ENCODE assay signal across 9 cellular contexts in the genomic region with DNA sequence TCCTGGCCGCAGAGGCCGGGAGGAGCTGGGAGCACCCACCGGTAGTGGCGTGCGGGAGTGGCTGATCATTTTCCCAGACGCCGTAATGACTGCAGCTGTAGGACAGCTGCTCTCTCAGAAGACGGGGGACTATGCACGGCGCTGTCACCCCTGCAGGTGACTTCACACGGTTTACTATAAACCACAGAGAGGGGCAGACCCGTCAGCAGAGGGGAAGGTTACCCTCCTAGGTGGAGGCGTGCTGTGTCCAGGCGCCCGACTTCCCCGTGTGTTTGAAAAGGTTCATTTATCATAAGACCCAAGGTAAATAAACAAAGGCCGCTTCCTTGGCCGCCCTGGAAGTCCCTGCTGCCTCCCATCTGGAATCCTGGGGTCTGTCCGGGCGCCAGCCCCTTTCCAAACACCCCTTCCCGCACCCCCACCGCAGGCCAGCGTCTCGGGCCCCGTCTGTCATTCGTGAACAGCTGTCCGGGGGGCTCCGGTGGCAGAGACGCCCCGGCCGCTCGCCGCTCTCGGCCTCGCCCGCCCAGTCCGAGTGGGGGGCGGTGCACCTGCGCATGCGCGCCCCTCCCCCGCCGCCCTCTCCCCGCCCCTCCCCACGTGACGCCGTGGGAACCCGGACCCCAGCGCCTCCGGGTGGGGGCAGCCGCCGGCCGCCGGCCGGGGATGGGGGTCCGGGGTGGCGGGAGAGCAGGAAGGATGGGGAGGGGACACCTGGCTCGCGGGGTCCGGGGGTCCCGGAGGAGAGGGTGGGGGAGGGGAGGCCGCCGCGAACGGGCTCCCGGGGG. TPM values are rescaled to one million over a fixed set of nuclear protein-coding genes. Genes with fewer than 3 reads are reported as not detected.
DNase-seq lines count a peak whose midpoint lies in the region; ATAC-seq and TF ChIP-seq lines count a peak whose summit lies in the region.
"Had no signal": no experiment of that assay in that cellular context is flagged by ENCODE, and none has a peak within 500 bp of the region (broad histone marks: within the 10 kb centered on the region; RNA-seq: fewer than 3 reads in every experiment).

No MANE protein-coding gene starts in this region.

- H3K4me1 Mint-ChIP-seq in Caco-2 (ENCODE audit: low read depth, unreplicated experiment): no peaks in the 10 kb centered on the region
- H3K4me1 Mint-ChIP-seq in naive thymus-derived CD4-positive, alpha-beta T cell: peaks cover 0 to 9% (median 5%) of the 10 kb centered on the region in 7 donors

- H3K27ac Mint-ChIP-seq in Caco-2 (ENCODE audit: unreplicated experiment): no peak overlapping the region
- peak overlapping the region in 2 of 9 donors; percentile 24 to 72 for H3K27ac Mint-ChIP-seq in naive thymus-derived CD4-positive, alpha-beta T cell

- BruUV-seq in Caco-2 (replicated peaks; lab: Mats Ljungman, UMichigan): no TSS peak

- POLR2A ChIA-PET in Caco-2 (lab: Charles Lee): no interaction called here
- POLR2A ChIA-PET in naive thymus-derived CD4-positive, alpha-beta T cell (lab: Charles Lee): interaction anchor here (0.5 kb wide), 1 partner anchor 152 kb away, joined by 3 read pairs; no protein-coding TSS in a partner anchor

- H3K4me3 ChIP-seq in Caco-2 (ENCODE audit: low read depth, low read length) (peak overlapping the region; percentile 70), fibroblast of villous mesenchyme (ENCODE audit: low read depth, low read length) (peak overlapping the region; percentile 73)
- H3K4me3 ChIP-seq in naive thymus-derived CD4-positive, alpha-beta T cell (ENCODE audit: low read length): no peak overlapping the region

- no peaks in the 10 kb centered on the region for H3K9me3 ChIP-seq in Caco-2
- no peaks in the 10 kb centered on the region for H3K9me3 ChIP-seq in naive thymus-derived CD4-positive, alpha-beta T cell (ENCODE audit: control insufficient read depth in 2 of 3, low read length in 3 of 3)
- H3K9me3 ChIP-seq: neutrophil had no signal

- H3K36me3 Mint-ChIP-seq in Caco-2 (ENCODE audit: insufficient read depth, unreplicated experiment): no peaks in the 10 kb centered on the region
- H3K36me3 Mint-ChIP-seq in naive thymus-derived CD4-positive, alpha-beta T cell: no peaks in the 10 kb centered on the region

- intact Hi-C loops in Caco-2 (cut with micrococcal nuclease; ENCODE audit: unreplicated experiment): no loop called here
- intact Hi-C loops in naive thymus-derived CD4-positive, alpha-beta T cell (cut with micrococcal nuclease): no loop called here

- no peaks in the 10 kb centered on the region for H3K27me3 ChIP-seq in Caco-2 (replicated peaks; ENCODE audit: control insufficient read depth, insufficient read depth, low read length)
- peaks cover 0 to 6% of the 10 kb centered on the region in 2 donors for H3K27me3 ChIP-seq in naive thymus-derived CD4-positive, alpha-beta T cell (ENCODE audit: control insufficient read depth in 2 of 2, insufficient read depth in 2 of 2, low read length in 2 of 2)

- no peaks in the 10 kb centered on the region for H3K4me1 ChIP-seq in Caco-2
- H3K4me1 ChIP-seq in naive thymus-derived CD4-positive, alpha-beta T cell (ENCODE audit: control insufficient read depth in 2 of 2, insufficient read depth in 2 of 2, low read length in 2 of 2): no peaks in the 10 kb centered on the region

- TF ChIP-seq CTCF in Caco-2 (IDR thresholded peaks at IDR 0.05; ENCODE audit: insufficient read depth in 1 of 2, low read depth in 1 of 2, low read length in 1 of 2, severe bottlenecking in 1 of 2, unreplicated experiment in 1 of 2) (no peak), fibroblast of villous mesenchyme (IDR thresholded peaks at IDR 0.05; ENCODE audit: insufficient read depth, low read depth, low read length) (no peak)

- no peaks in the 10 kb centered on the region for H3K9me3 Mint-ChIP-seq in Caco-2 (ENCODE audit: unreplicated experiment)
- peaks cover 0 to 4% (median 0%) of the 10 kb centered on the region in 11 donors for H3K9me3 Mint-ChIP-seq in naive thymus-derived CD4-positive, alpha-beta T cell

- H3K27me3 Mint-ChIP-seq in Caco-2 (ENCODE audit: insufficient read depth, unreplicated experiment): no peaks in the 10 kb centered on the region
- H3K27me3 Mint-ChIP-seq in naive thymus-derived CD4-positive, alpha-beta T cell: peaks cover 7 to 23% (median 14%) of the 10 kb centered on the region in 5 donors

- no peak overlapping the region for H3K27ac ChIP-seq in naive thymus-derived CD4-positive, alpha-beta T cell (ENCODE audit: low read depth, low read length)
- H3K27ac ChIP-seq: neutrophil had no signal

- ATAC-seq in naive thymus-derived CD4-positive, alpha-beta T cell: no peak
- no peak for ATAC-seq in GM18873 (IDR thresholded peaks at IDR 0.05; ENCODE audit: low FRiP score, unreplicated experiment)

- peak; percentile 57 to 63 for DNase-seq in Caco-2
- DNase-seq in NCI-H1930 (lab: John Stamatoyannopoulos, UW): peak; percentile 9 to 66
- DNase-seq in activated T-cell treated with anti-CD3 and anti-CD28 coated beads for 48 hours (ENCODE audit: low read depth): peak; percentile 19
- peak; percentile 62 for DNase-seq in fibroblast of villous mesenchyme (ENCODE audit: low read depth)
- DNase-seq in naive thymus-derived CD4-positive, alpha-beta T cell: peak in 4 of 9 donors; percentile 4 to 23 (median 18)
- DNase-seq in ureter (ENCODE audit: low spot score): peak; percentile 75
- DNase-seq in GOT3 (lab: John Stamatoyannopoulos, UW): no peak

- CTCF ChIA-PET in Caco-2 (lab: Charles Lee): interaction anchor here (0.7 kb wide), 1 partner anchor 46 kb away, joined by 5 read pairs; no protein-coding TSS in a partner anchor
- CTCF ChIA-PET in naive thymus-derived CD4-positive, alpha-beta T cell (lab: Charles Lee): no interaction called here

- H3K36me3 ChIP-seq in Caco-2 (ENCODE audit: control insufficient read depth, insufficient read depth, low read length): no peaks in the 10 kb centered on the region
- H3K36me3 ChIP-seq in naive thymus-derived CD4-positive, alpha-beta T cell (ENCODE audit: control insufficient read depth in 2 of 3, insufficient read depth in 3 of 3, low read length in 3 of 3): no peaks in the 10 kb centered on the region
- H3K36me3 ChIP-seq: neutrophil had no signal

- H3K4me3 Mint-ChIP-seq in Caco-2 (ENCODE audit: unreplicated experiment): peak overlapping the region; percentile 75
- H3K4me3 Mint-ChIP-seq in naive thymus-derived CD4-positive, alpha-beta T cell: peak overlapping the region in 9 of 10 donors; percentile 69 to 85 (median 79)

RNA-seq across cellular contexts. Expression of a gene that starts 0.9 kb away (rescaled TPM):
- total RNA-seq in Caco-2 (2022) (1.3 and 2.4 TPM in 2 replicates), fibroblast of villous mesenchyme (0.32 and 0.43 TPM in 2 replicates), ureter (27.6 TPM)
- 1 to 10 TPM in 2 of 5 experiments, under 1 TPM in 1, not detected in 2; 0.82 to 2.3 (median 2.1) TPM for total RNA-seq in naive thymus-derived CD4-positive, alpha-beta T cell
- not detected for polyA plus RNA-seq in naive thymus-derived CD4-positive, alpha-beta T cell

RNA-seq across cellular contexts. Expression of a gene that starts 36.4 kb away (rescaled TPM):
- total RNA-seq in Caco-2 (2022) (0.73 and 1.3 TPM in 2 replicates), fibroblast of villous mesenchyme (under 0.01 TPM in 2 replicates), ureter (0.49 TPM)
- 1 to 10 TPM in 2 of 5 experiments, under 1 TPM in 2, not detected in 1; 0.24 to 1.8 (median 0.83) TPM for total RNA-seq in naive thymus-derived CD4-positive, alpha-beta T cell
- under 1 TPM in 1 of 2 donors, not detected in 1; 0.12 TPM for polyA plus RNA-seq in naive thymus-derived CD4-positive, alpha-beta T cell

RNA-seq across cellular contexts. Expression of a gene that starts 47.4 kb away (rescaled TPM):
- total RNA-seq in Caco-2 (2022) (11.5 and 14.9 TPM in 2 replicates), fibroblast of villous mesenchyme (16.8 and 29.3 TPM in 2 replicates), ureter (11.2 TPM)
- total RNA-seq in naive thymus-derived CD4-positive, alpha-beta T cell: 10 to 100 TPM; 21.6 to 34.5 (median 22.7) TPM
- 10 to 100 TPM; 24.2 to 36.4 TPM for polyA plus RNA-seq in naive thymus-derived CD4-positive, alpha-beta T cell

RNA-seq across cellular contexts. Expression of a gene that starts 51.0 kb away (rescaled TPM):
- total RNA-seq in Caco-2 (2022) (0.16 and 0.43 TPM in 2 replicates), fibroblast of villous mesenchyme (not detected in 2 replicates), ureter (1.1 TPM)
- total RNA-seq in naive thymus-derived CD4-positive, alpha-beta T cell: not detected
- polyA plus RNA-seq in naive thymus-derived CD4-positive, alpha-beta T cell: not detected
